18 cellular contexts compared by ENCODE assay signal in the genomic region with DNA sequence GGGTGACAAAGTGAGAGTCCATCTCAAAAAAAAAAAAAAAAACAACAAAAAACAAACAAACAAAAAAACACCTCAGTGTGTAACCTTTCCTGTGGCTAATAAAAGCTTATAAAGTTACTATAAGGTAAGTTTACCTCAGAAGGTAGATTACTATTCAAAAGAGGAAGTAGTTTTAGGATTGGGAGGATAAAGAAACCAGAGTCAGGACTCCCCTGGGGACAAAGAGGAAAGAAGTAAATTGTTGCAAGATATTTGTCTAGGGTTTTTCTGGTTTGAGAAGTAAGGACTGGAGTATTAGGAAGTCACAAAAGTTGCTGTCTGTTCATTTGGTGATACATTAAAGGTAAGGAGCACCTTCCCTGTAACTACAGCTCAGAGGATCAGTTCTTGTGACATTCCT.
"Had no signal": no experiment of that assay in that cellular context is flagged by ENCODE, and none has a peak within 500 bp of the region (broad histone marks: within the 10 kb centered on the region; RNA-seq: fewer than 3 reads in every experiment).

No MANE protein-coding gene starts in this region.

- DNase-seq: activated CD4-positive, alpha-beta T cell treated with anti-CD3 and anti-CD28 coated beads, Interleukin-2, amount 10 ng/mL, durations not matched to agents 7 days and 5 days; activated CD4-positive, CD25-positive, alpha-beta regulatory T cell; activated CD8-positive, alpha-beta memory T cell treated with anti-CD3 and anti-CD28 coated beads for 24 hours; activated T-cell treated with anti-CD3 and anti-CD28 coated beads for 4 hours; brain microvascular endothelial cell; cerebellar nuclear complex; left lung; mesendoderm; spleen; stimulated activated CD4-positive, alpha-beta T cell treated with anti-CD3 and anti-CD28 coated beads, Interleukin-1b, Interleukin-23, amount 100 ng/mL, for 48 hours had no signal

- H3K4me3 ChIP-seq: gastroesophageal sphincter, left lung, spleen, tibial nerve, vagina had no signal

- H3K27me3 ChIP-seq: brain microvascular endothelial cell, gastroesophageal sphincter, left lung, tibial nerve, vagina had no signal

- H3K36me3 ChIP-seq: brain microvascular endothelial cell, gastroesophageal sphincter, left lung, spleen, tibial nerve, vagina had no signal

- H3K27ac Mint-ChIP-seq: activated CD4-positive, alpha-beta T cell treated with anti-CD3 and anti-CD28 coated beads, Interleukin-2, amount 10 ng/mL, durations not matched to agents 7 days and 5 days; activated naive CD4-positive, alpha-beta T cell treated with anti-CD3 and anti-CD28 coated beads, Interleukin-2, amount 50 U/mL, for 24 hours; activated T-helper 2 cell treated with anti-CD3 and anti-CD28 coated beads, Interferon-gamma antibody, Interleukin-2, Interleukin-4, amounts not matched to agents 10 μg/mL and 5 μg/mL and 100 μg/mL, durations not matched to agents 14 hours and 24 hours and 36 hours; dendritic cell treated with granulocyte-macrophage colony-stimulating factor and Interleukin-4, amounts not matched to agents 40 ng/mL and 50 ng/mL, for 4 days; stimulated activated memory B cell treated with anti-CD40 and anti-IgM and Interleukin-4, amounts not matched to agents 10 μg/mL and 1 μg/mL and 100 μg/mL, for 72 hours had no signal

- H3K27ac ChIP-seq: brain microvascular endothelial cell, gastroesophageal sphincter, left lung, spleen, tibial nerve, vagina had no signal

- H3K4me1 Mint-ChIP-seq: activated CD4-positive, alpha-beta T cell treated with anti-CD3 and anti-CD28 coated beads, Interleukin-2, amount 10 ng/mL, durations not matched to agents 7 days and 5 days; activated naive CD4-positive, alpha-beta T cell treated with anti-CD3 and anti-CD28 coated beads, Interleukin-2, amount 50 U/mL, for 24 hours; neural crest cell had no signal

- H3K27me3 Mint-ChIP-seq: dendritic cell treated with granulocyte-macrophage colony-stimulating factor and Interleukin-4, amounts not matched to agents 40 ng/mL and 50 ng/mL, for 4 days; stimulated activated memory B cell treated with anti-CD40 and anti-IgM and Interleukin-4, amounts not matched to agents 10 μg/mL and 1 μg/mL and 100 μg/mL, for 72 hours had no signal

- H3K4me1 ChIP-seq: gastroesophageal sphincter, left lung, spleen, tibial nerve had no signal

- H3K4me3 Mint-ChIP-seq: activated CD4-positive, alpha-beta T cell treated with anti-CD3 and anti-CD28 coated beads, Interleukin-2, amount 10 ng/mL, durations not matched to agents 7 days and 5 days; activated naive CD4-positive, alpha-beta T cell treated with anti-CD3 and anti-CD28 coated beads, Interleukin-2, amount 50 U/mL, for 24 hours; dendritic cell treated with granulocyte-macrophage colony-stimulating factor and Interleukin-4, amounts not matched to agents 40 ng/mL and 50 ng/mL, for 4 days; neural crest cell; stimulated activated memory B cell treated with anti-CD40 and anti-IgM and Interleukin-4, amounts not matched to agents 10 μg/mL and 1 μg/mL and 100 μg/mL, for 72 hours had no signal

- H3K9me3 ChIP-seq: vagina had no signal
